ENCODE assay signal across 28 cellular contexts in the genomic region with DNA sequence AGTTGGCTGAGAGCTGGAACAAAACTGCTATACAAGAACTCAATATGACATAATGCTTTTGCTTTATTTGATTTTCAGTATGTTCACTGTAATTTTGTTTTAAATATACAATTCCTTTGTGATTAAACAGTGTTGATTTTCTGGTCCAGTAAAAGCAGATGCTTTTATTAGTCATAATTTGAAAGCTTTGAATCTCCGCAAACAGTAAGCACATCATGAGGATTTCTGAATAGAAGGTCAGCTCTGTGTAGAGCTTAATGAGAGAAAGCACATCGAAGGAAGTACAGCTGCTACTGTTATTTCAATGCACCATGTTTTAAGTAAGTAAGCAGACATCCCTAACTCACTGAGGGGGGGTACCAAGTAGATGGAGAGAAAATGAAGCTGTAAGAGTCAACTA.
A peak's percentile ranks its signal among the peaks of the same experiment; 100 is the strongest.
DNase-seq lines count a peak whose midpoint lies in the region; ATAC-seq and TF ChIP-seq lines count a peak whose summit lies in the region.
"Had no signal": no experiment of that assay in that cellular context is flagged by ENCODE, and none has a peak within 500 bp of the region (broad histone marks: within the 10 kb centered on the region; RNA-seq: fewer than 3 reads in every experiment).

No MANE protein-coding gene starts in this region.

- WGBS in sigmoid colon, 2 donors, result 73 to 85% methylated on average over 2 of the region's 2 CpGs

- H3K9me3 ChIP-seq in sigmoid colon, result no peaks in the 10 kb centered on the region
- H3K9me3 ChIP-seq in BE2C, result no peaks in the 10 kb centered on the region
- H3K9me3 ChIP-seq: lower lobe of right lung, MG63, mucosa of descending colon, prostate gland, stomach, tibial artery had no signal

- H3K4me1 Mint-ChIP-seq in activated CD8-positive, alpha-beta memory T cell treated with anti-CD3 and anti-CD28 coated beads, Interleukin-2, amount 10 ng/mL, durations not matched to agents 7 days and 5 days, result no peaks in the 10 kb centered on the region

- H3K4me1 ChIP-seq in sigmoid colon (no peaks in the 10 kb centered on the region), BE2C (no peaks in the 10 kb centered on the region)
- H3K4me1 ChIP-seq: lower lobe of right lung, prostate gland, stomach, tibial artery had no signal

- ATAC-seq in activated CD8-positive, alpha-beta memory T cell treated with anti-CD3 and anti-CD28 coated beads, Interleukin-2, amount 10 ng/mL, durations not matched to agents 7 days and 5 days, result no peak
- ATAC-seq: K562, lower lobe of right lung, mucosa of descending colon had no signal

- no peaks in the 10 kb centered on the region for H3K27me3 ChIP-seq in sigmoid colon
- H3K27me3 ChIP-seq in BE2C, result no peaks in the 10 kb centered on the region
- H3K27me3 ChIP-seq: MG63, stomach, tibial artery had no signal

- H3K36me3 Mint-ChIP-seq in activated CD8-positive, alpha-beta memory T cell treated with anti-CD3 and anti-CD28 coated beads, Interleukin-2, amount 10 ng/mL, durations not matched to agents 7 days and 5 days, result no peaks in the 10 kb centered on the region

- CTCF ChIA-PET in activated CD8-positive, alpha-beta memory T cell treated with anti-CD3 and anti-CD28 coated beads, Interleukin-2, amount 10 ng/mL, durations not matched to agents 7 days and 5 days (lab: Charles Lee), result no interaction called here

- H3K36me3 ChIP-seq in sigmoid colon, result no peaks in the 10 kb centered on the region
- no peaks in the 10 kb centered on the region for H3K36me3 ChIP-seq in BE2C
- H3K36me3 ChIP-seq: lower lobe of right lung, MG63, prostate gland, stomach, tibial artery had no signal

- no peak overlapping the region for H3K27ac Mint-ChIP-seq in activated CD8-positive, alpha-beta memory T cell treated with anti-CD3 and anti-CD28 coated beads, Interleukin-2, amount 10 ng/mL, durations not matched to agents 7 days and 5 days
- H3K27ac Mint-ChIP-seq: activated T-helper 1 cell treated with anti-CD3 and anti-CD28 coated beads, Interleukin-12 subunit alpha, Interleukin-12 subunit beta, Interleukin-2, Interleukin-4 antibody, amounts not matched to agents 30 ng/mL and 10 ng/mL and 1 ng/mL, durations not matched to agents 14 hours and 24 hours and 36 hours; HFFc6 had no signal

- no peak overlapping the region for H3K27ac ChIP-seq in sigmoid colon
- H3K27ac ChIP-seq: lower lobe of right lung, prostate gland, SK-N-MC, stomach, tibial artery had no signal

- no peak for TF ChIP-seq POLR2A in sigmoid colon (IDR thresholded peaks at IDR 0.05)

- H3K4me3 Mint-ChIP-seq in activated CD8-positive, alpha-beta memory T cell treated with anti-CD3 and anti-CD28 coated beads, Interleukin-2, amount 10 ng/mL, durations not matched to agents 7 days and 5 days, result no peak overlapping the region
- H3K4me3 Mint-ChIP-seq: activated T-helper 1 cell treated with anti-CD3 and anti-CD28 coated beads, Interleukin-12 subunit alpha, Interleukin-12 subunit beta, Interleukin-2, Interleukin-4 antibody, amounts not matched to agents 30 ng/mL and 10 ng/mL and 1 ng/mL, durations not matched to agents 14 hours and 24 hours and 36 hours; HFFc6 had no signal

- H3K4me3 ChIP-seq in sigmoid colon, result no peak overlapping the region
- H3K4me3 ChIP-seq in BE2C (ENCODE audit: low read depth, low read length), result no peak overlapping the region
- H3K4me3 ChIP-seq: K562, lower lobe of right lung, MG63, mucosa of descending colon, prostate gland, SK-N-MC, stomach, tibial artery had no signal

- no peak for TF ChIP-seq EP300 in sigmoid colon (IDR thresholded peaks at IDR 0.05)

- DNase-seq in COR-L47 (lab: John Stamatoyannopoulos, UW) (peak; percentile 54), NCI-H1092 treated with DMSO at 0.1 percent for 48 hours (lab: John Stamatoyannopoulos, UW) (peak; percentile 74), NCI-H748 treated with DMSO at 0.1 percent for 48 hours (lab: John Stamatoyannopoulos, UW) (peak; percentile 72), dedifferentiated amniotic fluid mesenchymal stem cell (ENCODE audit: extremely low spot score) (peak; percentile 36), sigmoid colon (no peak), BE2C (no peak)
- no peak for DNase-seq in activated effector memory CD4-positive, alpha-beta T cell treated with Interleukin-2 at 50 U/mL for 16 hours
- DNase-seq in activated CD8-positive, alpha-beta memory T cell treated with anti-CD3 and anti-CD28 coated beads, Interleukin-2, amount 10 ng/mL, durations not matched to agents 7 days and 5 days, result no peak
- DNase-seq: activated CD4-positive, alpha-beta T cell treated with anti-CD3 and anti-CD28 coated beads for 48 hours; activated naive CD4-positive, alpha-beta T cell treated with anti-CD3 and anti-CD28 coated beads, Interleukin-2, amount 50 U/mL, for 16 hours; C1 segment of cervical spinal cord; Calu3; caudate nucleus; glutamatergic neuron; HFFc6; lower lobe of right lung; MG63; mucosa of descending colon; NCI-H187 treated with DMSO at 0.1 percent for 48 hours; NCI-H510A; stimulated activated CD8-positive, alpha-beta memory T cell treated with anti-CD3 and anti-CD28 coated beads, Interleukin-4, amount 100 ng/mL, for 48 hours; stomach; T-helper 2 cell; tibial artery had no signal

- no peak for TF ChIP-seq CTCF in sigmoid colon (IDR thresholded peaks at IDR 0.05)
- TF ChIP-seq CTCF in BE2C (IDR thresholded peaks at IDR 0.05; ENCODE audit: low read depth, low read length), result no peak

- no peaks in the 10 kb centered on the region for H3K9me3 Mint-ChIP-seq in activated CD8-positive, alpha-beta memory T cell treated with anti-CD3 and anti-CD28 coated beads, Interleukin-2, amount 10 ng/mL, durations not matched to agents 7 days and 5 days (ENCODE audit: low read depth)
- H3K9me3 Mint-ChIP-seq: activated T-helper 1 cell treated with anti-CD3 and anti-CD28 coated beads, Interleukin-12 subunit alpha, Interleukin-12 subunit beta, Interleukin-2, Interleukin-4 antibody, amounts not matched to agents 30 ng/mL and 10 ng/mL and 1 ng/mL, durations not matched to agents 14 hours and 24 hours and 36 hours had no signal

- H3K27me3 Mint-ChIP-seq in activated CD8-positive, alpha-beta memory T cell treated with anti-CD3 and anti-CD28 coated beads, Interleukin-2, amount 10 ng/mL, durations not matched to agents 7 days and 5 days, result no peaks in the 10 kb centered on the region

- intact Hi-C loops in sigmoid colon (cut with DNase I), result no loop called here

Comparison
In these comparisons a context has a peak if more than half of its experiments do, and no peak if none do; other contexts are left out.
1. DNase-seq: peak in COR-L47 (single experiment), NCI-H1092 treated with DMSO at 0.1 percent for 48 hours (single experiment), NCI-H748 treated with DMSO at 0.1 percent for 48 hours (single experiment) and dedifferentiated amniotic fluid mesenchymal stem cell (single experiment); none in activated effector memory CD4-positive, alpha-beta T cell treated with Interleukin-2 at 50 U/mL for 16 hours (single experiment), sigmoid colon (single experiment), activated CD8-positive, alpha-beta memory T cell treated with anti-CD3 and anti-CD28 coated beads, Interleukin-2, amount 10 ng/mL, durations not matched to agents 7 days and 5 days (single experiment) and BE2C (single experiment).